19 cellular contexts compared by ENCODE assay signal in the genomic region with DNA sequence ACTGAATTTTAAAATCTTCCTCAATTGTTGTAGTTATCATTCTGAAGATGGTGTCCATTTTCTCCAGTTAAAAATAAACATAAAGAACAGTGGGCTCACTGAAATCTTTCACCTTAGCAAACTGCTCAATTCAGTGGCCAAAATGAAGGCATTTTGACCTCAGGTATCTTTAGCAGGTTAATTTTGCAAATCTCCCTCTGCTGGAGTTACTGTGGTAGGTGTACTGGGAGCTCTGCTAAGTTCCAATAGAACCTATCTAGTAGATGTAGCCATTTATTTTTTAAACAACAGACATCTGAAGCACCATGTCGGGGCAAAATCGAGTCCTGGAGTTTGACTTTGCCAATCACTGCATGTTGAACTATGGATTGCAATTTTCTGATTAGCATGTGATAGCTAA.
DNase-seq lines count a peak whose midpoint lies in the region; ATAC-seq, FAIRE-seq and TF ChIP-seq lines count a peak whose summit lies in the region.
"Had no signal": no experiment of that assay in that cellular context is flagged by ENCODE, and none has a peak within 500 bp of the region (broad histone marks: within the 10 kb centered on the region; RNA-seq: fewer than 3 reads in every experiment).

No MANE protein-coding gene starts in this region.

- peaks cover 0 to 18% (median 12%) of the 10 kb centered on the region in 4 donors for H3K4me1 ChIP-seq in liver (ENCODE audit: control insufficient read depth in 4 of 4, insufficient read depth in 4 of 4, low read length in 3 of 4)
- peaks cover 0 to 8% (median 0%) of the 10 kb centered on the region in 3 donors for H3K4me1 ChIP-seq in esophagus squamous epithelium
- H3K4me1 ChIP-seq: HAP-1 had no signal

- H3K9me3 ChIP-seq in liver (ENCODE audit: control insufficient read depth in 4 of 4, low read length in 3 of 4) (no peaks in the 10 kb centered on the region), esophagus squamous epithelium (no peaks in the 10 kb centered on the region)
- H3K9me3 ChIP-seq: HAP-1 had no signal

- TF ChIP-seq RAD21 in liver (IDR thresholded peaks at IDR 0.05), result peak; percentile 65 to 88

- no peak for ATAC-seq in HG03175 (IDR thresholded peaks at IDR 0.05; ENCODE audit: unreplicated experiment)
- ATAC-seq: activated CD4-positive, CD25-positive, alpha-beta regulatory T cell treated with anti-CD3 and anti-CD28 coated beads, Interleukin-2, amount 50 U/mL, for 24 hours had no signal

- H3K9ac ChIP-seq in liver (ENCODE audit: low read depth in 1 of 2, low read length in 2 of 2), result no peak overlapping the region
- H3K9ac ChIP-seq: KMS-11 had no signal

- H3K27ac ChIP-seq in liver (ENCODE audit: low read depth in 1 of 2, low read length in 2 of 2) (no peak overlapping the region), esophagus squamous epithelium (no peak overlapping the region)
- H3K27ac ChIP-seq: cardiac muscle cell, KMS-11 had no signal

- 83% methylated on average over 2 of the region's 2 CpGs for WGBS in liver
- 80 to 87% methylated on average over 2 of the region's 2 CpGs for WGBS in esophagus squamous epithelium, 2 donors

- peak; percentile 11 for TF ChIP-seq CTCF in AG09309 (IDR thresholded peaks at IDR 0.05; ENCODE audit: control insufficient read depth, insufficient read depth, low read depth, low read length, missing control alignments)
- TF ChIP-seq CTCF in bronchial epithelial cell (IDR thresholded peaks at IDR 0.05; ENCODE audit: insufficient read depth, low read length, severe bottlenecking), result no peak
- TF ChIP-seq CTCF in liver (IDR thresholded peaks at IDR 0.05; ENCODE audit: low read depth, low read length, missing input control), result peak; percentile 46
- no peak for TF ChIP-seq CTCF in esophagus squamous epithelium (IDR thresholded peaks at IDR 0.05)

- DNase-seq in AG09309 (ENCODE audit: low read depth) (no peak), M059J (ENCODE audit: low read depth) (peak; percentile 9), bronchial epithelial cell (ENCODE audit: low read depth) (peak; percentile 17), esophagus squamous epithelium (lab: John Stamatoyannopoulos, UW) (no peak)
- DNase-seq in activated CD8-positive, alpha-beta memory T cell treated with anti-CD3 and anti-CD28 coated beads for 24 hours, result no peak
- DNase-seq in effector CD4-positive, alpha-beta T cell, result no peak
- DNase-seq: activated CD8-positive, alpha-beta memory T cell treated with anti-CD3 and anti-CD28 coated beads, Interleukin-2, amount 50 U/mL, for 4 hours; activated naive CD4-positive, alpha-beta T cell treated with anti-CD3 and anti-CD28 coated beads, Interleukin-2, amount 10 ng/mL, durations not matched to agents 7 days and 5 days; NCI-H1436 treated with DMSO at 0.1 percent for 48 hours; NCI-H446; T-helper 1 cell had no signal

- no peaks in the 10 kb centered on the region for H3K36me3 ChIP-seq in bronchial epithelial cell (ENCODE audit: control insufficient read depth, insufficient read depth, low read length)
- no peaks in the 10 kb centered on the region for H3K36me3 ChIP-seq in liver (ENCODE audit: control insufficient read depth in 4 of 4, insufficient read depth in 3 of 4, low read depth in 1 of 4, low read length in 3 of 4)
- H3K36me3 ChIP-seq in esophagus squamous epithelium, result no peaks in the 10 kb centered on the region
- H3K36me3 ChIP-seq: cardiac muscle cell, HAP-1 had no signal

- H3K27me3 ChIP-seq in bronchial epithelial cell (ENCODE audit: control insufficient read depth, insufficient read depth, low read length) (no peaks in the 10 kb centered on the region), liver (ENCODE audit: control insufficient read depth in 4 of 4, insufficient read depth in 4 of 4, low read length in 3 of 4) (no peaks in the 10 kb centered on the region), esophagus squamous epithelium (peaks cover 0 to 4% (median 0%) of the 10 kb centered on the region in 4 donors)
- H3K27me3 ChIP-seq: cardiac muscle cell had no signal

- no peak for FAIRE-seq in bronchial epithelial cell (lab: Jason Lieb, UNC)
- FAIRE-seq: endothelial cell of umbilical vein, RCC 7860 had no signal

- TF ChIP-seq POLR2A in esophagus squamous epithelium (IDR thresholded peaks at IDR 0.05), result no peak

- H3K4me3 ChIP-seq in AG09309 (ENCODE audit: control insufficient read depth, low read depth, low read length) (no peak overlapping the region), bronchial epithelial cell (ENCODE audit: low read depth, low read length) (no peak overlapping the region), liver (ENCODE audit: low read depth in 1 of 3, low read length in 3 of 3) (no peak overlapping the region), esophagus squamous epithelium (no peak overlapping the region)
- H3K4me3 ChIP-seq: cardiac muscle cell, HAP-1 had no signal

- intact Hi-C loops in esophagus squamous epithelium (cut with DNase I), result no loop called here

TF ChIP-seq in liver, 16 proteins besides CTCF, POLR2A, EP300 and RAD21:
- TF ChIP-seq GABPA (IDR thresholded peaks at IDR 0.05 in 1 of 2, conservative IDR thresholded peaks at IDR 0.05 in 1 of 2), result no peak
- peak in 1 of 2 donors; percentile 28 for TF ChIP-seq RXRA (IDR thresholded peaks at IDR 0.05)
- TF ChIP-seq SP1 (IDR thresholded peaks at IDR 0.05), result no peak
- no peak for TF ChIP-seq NR2F2 (IDR thresholded peaks at IDR 0.05)
- TF ChIP-seq YY1 (IDR thresholded peaks at IDR 0.05), result peak; percentile 32
- TF ChIP-seq HNF4G (IDR thresholded peaks at IDR 0.05), result no peak
- TF ChIP-seq FOXA1 (IDR thresholded peaks at IDR 0.05), result no peak
- TF ChIP-seq, protein P1, sequence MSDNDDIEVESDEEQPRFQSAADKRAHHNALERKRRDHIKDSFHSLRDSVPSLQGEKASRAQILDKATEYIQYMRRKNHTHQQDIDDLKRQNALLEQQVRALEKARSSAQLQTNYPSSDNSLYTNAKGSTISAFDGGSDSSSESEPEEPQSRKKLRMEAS (IDR thresholded peaks at IDR 0.05), result no peak
- TF ChIP-seq, protein P2, sequence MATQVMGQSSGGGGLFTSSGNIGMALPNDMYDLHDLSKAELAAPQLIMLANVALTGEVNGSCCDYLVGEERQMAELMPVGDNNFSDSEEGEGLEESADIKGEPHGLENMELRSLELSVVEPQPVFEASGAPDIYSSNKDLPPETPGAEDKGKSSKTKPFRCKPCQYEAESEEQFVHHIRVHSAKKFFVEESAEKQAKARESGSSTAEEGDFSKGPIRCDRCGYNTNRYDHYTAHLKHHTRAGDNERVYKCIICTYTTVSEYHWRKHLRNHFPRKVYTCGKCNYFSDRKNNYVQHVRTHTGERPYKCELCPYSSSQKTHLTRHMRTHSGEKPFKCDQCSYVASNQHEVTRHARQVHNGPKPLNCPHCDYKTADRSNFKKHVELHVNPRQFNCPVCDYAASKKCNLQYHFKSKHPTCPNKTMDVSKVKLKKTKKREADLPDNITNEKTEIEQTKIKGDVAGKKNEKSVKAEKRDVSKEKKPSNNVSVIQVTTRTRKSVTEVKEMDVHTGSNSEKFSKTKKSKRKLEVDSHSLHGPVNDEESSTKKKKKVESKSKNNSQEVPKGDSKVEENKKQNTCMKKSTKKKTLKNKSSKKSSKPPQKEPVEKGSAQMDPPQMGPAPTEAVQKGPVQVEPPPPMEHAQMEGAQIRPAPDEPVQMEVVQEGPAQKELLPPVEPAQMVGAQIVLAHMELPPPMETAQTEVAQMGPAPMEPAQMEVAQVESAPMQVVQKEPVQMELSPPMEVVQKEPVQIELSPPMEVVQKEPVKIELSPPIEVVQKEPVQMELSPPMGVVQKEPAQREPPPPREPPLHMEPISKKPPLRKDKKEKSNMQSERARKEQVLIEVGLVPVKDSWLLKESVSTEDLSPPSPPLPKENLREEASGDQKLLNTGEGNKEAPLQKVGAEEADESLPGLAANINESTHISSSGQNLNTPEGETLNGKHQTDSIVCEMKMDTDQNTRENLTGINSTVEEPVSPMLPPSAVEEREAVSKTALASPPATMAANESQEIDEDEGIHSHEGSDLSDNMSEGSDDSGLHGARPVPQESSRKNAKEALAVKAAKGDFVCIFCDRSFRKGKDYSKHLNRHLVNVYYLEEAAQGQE (IDR thresholded peaks at IDR 0.05), result no peak
- TF ChIP-seq, protein P3, sequence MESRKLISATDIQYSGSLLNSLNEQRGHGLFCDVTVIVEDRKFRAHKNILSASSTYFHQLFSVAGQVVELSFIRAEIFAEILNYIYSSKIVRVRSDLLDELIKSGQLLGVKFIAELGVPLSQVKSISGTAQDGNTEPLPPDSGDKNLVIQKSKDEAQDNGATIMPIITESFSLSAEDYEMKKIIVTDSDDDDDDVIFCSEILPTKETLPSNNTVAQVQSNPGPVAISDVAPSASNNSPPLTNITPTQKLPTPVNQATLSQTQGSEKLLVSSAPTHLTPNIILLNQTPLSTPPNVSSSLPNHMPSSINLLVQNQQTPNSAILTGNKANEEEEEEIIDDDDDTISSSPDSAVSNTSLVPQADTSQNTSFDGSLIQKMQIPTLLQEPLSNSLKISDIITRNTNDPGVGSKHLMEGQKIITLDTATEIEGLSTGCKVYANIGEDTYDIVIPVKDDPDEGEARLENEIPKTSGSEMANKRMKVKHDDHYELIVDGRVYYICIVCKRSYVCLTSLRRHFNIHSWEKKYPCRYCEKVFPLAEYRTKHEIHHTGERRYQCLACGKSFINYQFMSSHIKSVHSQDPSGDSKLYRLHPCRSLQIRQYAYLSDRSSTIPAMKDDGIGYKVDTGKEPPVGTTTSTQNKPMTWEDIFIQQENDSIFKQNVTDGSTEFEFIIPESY (IDR thresholded peaks at IDR 0.05), result no peak
- TF ChIP-seq, protein P4, sequence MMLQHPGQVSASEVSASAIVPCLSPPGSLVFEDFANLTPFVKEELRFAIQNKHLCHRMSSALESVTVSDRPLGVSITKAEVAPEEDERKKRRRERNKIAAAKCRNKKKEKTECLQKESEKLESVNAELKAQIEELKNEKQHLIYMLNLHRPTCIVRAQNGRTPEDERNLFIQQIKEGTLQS (IDR thresholded peaks at IDR 0.05), result no peak
- TF ChIP-seq EGR1 (IDR thresholded peaks at IDR 0.05; ENCODE audit: low read depth in 2 of 2), result no peak
- no peak for TF ChIP-seq JUND (IDR thresholded peaks at IDR 0.05)
- TF ChIP-seq TAF1 (conservative IDR thresholded peaks at IDR 0.05), result no peak
- TF ChIP-seq FOXA2 (IDR thresholded peaks at IDR 0.05), result no peak
- TF ChIP-seq HNF4A (conservative IDR thresholded peaks at IDR 0.05), result peak in 1 of 2 donors; percentile 30

Comparison
In these comparisons a context has a peak if more than half of its experiments do, and no peak if none do; other contexts are left out.
1. DNase-seq: peak in M059J (single experiment) and bronchial epithelial cell (single experiment); none in AG09309 (single experiment), activated CD8-positive, alpha-beta memory T cell treated with anti-CD3 and anti-CD28 coated beads for 24 hours (single experiment), esophagus squamous epithelium (single experiment) and effector CD4-positive, alpha-beta T cell (single experiment).
2. CTCF ChIP-seq: peak in AG09309 (single experiment) and liver (single experiment); none in bronchial epithelial cell (single experiment) and esophagus squamous epithelium (0 of 6).